Comparison of ENCODE assay signal across 18 cellular contexts in the genomic region with DNA sequence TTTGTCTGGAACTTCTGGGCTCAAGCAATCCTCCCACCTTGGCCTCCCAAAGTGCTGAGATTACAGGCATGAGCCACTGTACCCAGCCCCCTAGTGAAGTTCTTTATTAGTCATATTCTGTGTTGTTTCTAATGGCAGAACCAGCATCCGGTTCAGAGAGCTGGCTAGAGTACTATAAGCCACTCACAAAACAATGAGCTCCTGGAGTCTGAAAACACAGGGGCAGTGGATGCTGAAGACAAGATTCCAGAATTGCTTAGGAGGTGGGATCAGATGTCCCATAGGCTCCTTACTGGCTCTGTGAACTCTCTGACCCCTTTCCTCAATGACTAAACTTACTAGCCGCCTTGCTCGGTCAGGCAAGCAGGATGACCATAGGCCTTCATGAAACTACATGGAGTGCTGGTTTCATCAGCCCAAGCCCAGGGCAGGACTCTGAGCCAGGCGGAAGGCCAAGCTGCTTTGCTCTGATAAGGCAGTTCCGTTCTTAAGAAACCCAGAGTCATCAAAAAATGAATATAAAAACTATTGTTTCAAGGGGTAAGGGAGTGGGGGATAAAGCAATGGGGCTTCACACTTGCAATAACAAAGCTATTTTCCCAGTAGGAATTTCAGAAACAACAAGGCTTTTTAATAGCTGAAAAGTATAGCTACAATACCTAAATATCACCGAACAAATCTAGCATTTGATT. TPM values are rescaled to one million over a fixed set of nuclear protein-coding genes. Genes with fewer than 3 reads are reported as not detected.
DNase-seq lines count a peak whose midpoint lies in the region; ATAC-seq, FAIRE-seq and TF ChIP-seq lines count a peak whose summit lies in the region.
"Had no signal": no experiment of that assay in that cellular context is flagged by ENCODE, and none has a peak within 500 bp of the region (broad histone marks: within the 10 kb centered on the region; RNA-seq: fewer than 3 reads in every experiment).

No MANE protein-coding gene starts in this region.

- no peaks in the 10 kb centered on the region for H3K27me3 Mint-ChIP-seq in CD8-positive, alpha-beta memory T cell
- H3K27me3 Mint-ChIP-seq: activated CD4-positive, alpha-beta memory T cell treated with anti-CD3 and anti-CD28 coated beads, Interleukin-2, amount 10 ng/mL, durations not matched to agents 7 days and 5 days; activated naive CD4-positive, alpha-beta T cell treated with anti-CD3 and anti-CD28 coated beads, Interleukin-2, amount 50 U/mL, for 24 hours; IgD-negative memory B cell had no signal

- no peak; the same call in none of the 2 replicates for TF ChIP-seq POLR2A in K562 (conservative IDR thresholded peaks at IDR 0.05)

- DNase-seq in CD8-positive, alpha-beta memory T cell = no peak
- DNase-seq in K562 (ENCODE audit: extremely low read depth in 1 of 4, low spot score in 3 of 4) = peak; percentile 84 to 98 (median 88)
- peak; percentile 77 for DNase-seq in left ventricle myocardium inferior
- DNase-seq in osteoblast (ENCODE audit: insufficient read length, low spot score, missing footprints) = peak; percentile 85
- DNase-seq in mesenteric fat pad (ENCODE audit: low spot score) = no peak
- no peak for DNase-seq in EL
- DNase-seq in globus pallidus (ENCODE audit: low spot score) = no peak
- DNase-seq: activated CD4-positive, alpha-beta memory T cell treated with anti-CD3 and anti-CD28 coated beads, Interleukin-2, amount 10 ng/mL, durations not matched to agents 7 days and 5 days; effector CD4-positive, alpha-beta T cell; GOT3; NCI-H1694; SW 1271 had no signal

- TF ChIP-seq CTCF in K562 (IDR thresholded peaks at IDR 0.05 in 2 of 3, conservative IDR thresholded peaks at IDR 0.05 in 1 of 3; ENCODE audit: insufficient read depth in 2 of 3, low read depth in 1 of 3, low read length in 3 of 3) (no peak), left ventricle myocardium inferior (IDR thresholded peaks at IDR 0.05; ENCODE audit: borderline replicate concordance) (no peak), osteoblast (IDR thresholded peaks at IDR 0.05; ENCODE audit: extremely low read depth, low read depth, low read length) (no peak)

- H3K4me3 ChIP-seq in CD8-positive, alpha-beta memory T cell (ENCODE audit: low read length) = no peak overlapping the region
- peak overlapping the region; percentile 0; the same call in 1 of the 2 replicates for H3K4me3 ChIP-seq in K562
- H3K4me3 ChIP-seq in left ventricle myocardium inferior = no peak overlapping the region
- H3K4me3 ChIP-seq in osteoblast (ENCODE audit: insufficient read depth, low read length) = no peak overlapping the region
- H3K4me3 ChIP-seq: suprapubic skin had no signal

- peaks cover 29% of the 10 kb centered on the region for H3K36me3 ChIP-seq in CD8-positive, alpha-beta memory T cell (ENCODE audit: insufficient read depth, low read length)
- peaks cover 73% of the 10 kb centered on the region for H3K36me3 ChIP-seq in K562 (ENCODE audit: control insufficient read depth, insufficient read depth, low read length)
- peaks cover 72% of the 10 kb centered on the region for H3K36me3 ChIP-seq in left ventricle myocardium inferior
- H3K36me3 ChIP-seq in osteoblast (ENCODE audit: insufficient read depth, low read length) = peaks cover 35% of the 10 kb centered on the region

- peak; percentile 99 for TF ChIP-seq EP300 in K562 (IDR thresholded peaks at IDR 0.05; ENCODE audit: low read length)

- peaks cover 9 to 15% (median 10%) of the 10 kb centered on the region in 3 donors for H3K4me1 Mint-ChIP-seq in CD8-positive, alpha-beta memory T cell

- TF ChIP-seq RAD21 in K562 (CRISPR knock-in tag; conservative IDR thresholded peaks at IDR 0.05 in 1 of 2, IDR thresholded peaks at IDR 0.05 in 1 of 2) = peak; percentile 4 to 35; a peak in 2 of 4 replicates

- no peaks in the 10 kb centered on the region for H3K27me3 ChIP-seq in CD8-positive, alpha-beta memory T cell (ENCODE audit: insufficient read depth, low read length, poor library complexity, severe bottlenecking)
- H3K27me3 ChIP-seq in K562 (ENCODE audit: control insufficient read depth in 2 of 2, insufficient read depth in 2 of 2, low read length in 2 of 2) = no peaks in the 10 kb centered on the region
- no peaks in the 10 kb centered on the region for H3K27me3 ChIP-seq in left ventricle myocardium inferior (ENCODE audit: low read depth)
- no peaks in the 10 kb centered on the region for H3K27me3 ChIP-seq in osteoblast (ENCODE audit: insufficient read depth, low read length)
- H3K27me3 ChIP-seq: neutrophil, suprapubic skin had no signal

- H3K9ac ChIP-seq in K562 (ENCODE audit: insufficient read depth in 1 of 2, low read depth in 2 of 2, low read length in 2 of 2) = peak overlapping the region; percentile 79 to 80; a peak in 3 of 4 replicates

- in situ Hi-C loops in K562 (cut with MboI) = no loop called here

- H3K9me1 ChIP-seq in K562 (ENCODE audit: control insufficient read depth, insufficient read depth, low read length) = no peaks in the 10 kb centered on the region

- no peaks in the 10 kb centered on the region for H4K20me1 ChIP-seq in K562 (replicated peaks; ENCODE audit: control insufficient read depth, insufficient read depth, low read length)
- H4K20me1 ChIP-seq in osteoblast (ENCODE audit: insufficient read depth, low read length) = peaks cover 3% of the 10 kb centered on the region

- no peaks in the 10 kb centered on the region for H3K9me3 ChIP-seq in CD8-positive, alpha-beta memory T cell (ENCODE audit: low read length)
- no peaks in the 10 kb centered on the region for H3K9me3 ChIP-seq in K562 (replicated peaks; ENCODE audit: control insufficient read depth, insufficient read depth, low read depth, low read length)
- no peaks in the 10 kb centered on the region for H3K9me3 ChIP-seq in left ventricle myocardium inferior (replicated peaks)
- H3K9me3 ChIP-seq in osteoblast (ENCODE audit: low read depth, low read length) = no peaks in the 10 kb centered on the region
- H3K9me3 ChIP-seq: neutrophil, suprapubic skin had no signal

- 3% methylated on average over 6 of the region's 6 CpGs for WGBS in K562 (ENCODE audit: insufficient coverage, low coverage, missing lambda C conversion rate)

- H3K27ac Mint-ChIP-seq in CD8-positive, alpha-beta memory T cell = no peak overlapping the region
- H3K27ac Mint-ChIP-seq: activated CD4-positive, alpha-beta memory T cell treated with anti-CD3 and anti-CD28 coated beads, Interleukin-2, amount 10 ng/mL, durations not matched to agents 7 days and 5 days; activated naive CD4-positive, alpha-beta T cell treated with anti-CD3 and anti-CD28 coated beads, Interleukin-2, amount 50 U/mL, for 24 hours; IgD-negative memory B cell had no signal

- H3K4me2 ChIP-seq in K562 (ENCODE audit: insufficient read depth, low read length) = peak overlapping the region; percentile 75
- no peak overlapping the region for H3K4me2 ChIP-seq in osteoblast (ENCODE audit: insufficient read depth, low read length)

- peak overlapping the region; percentile 87 for H3K27ac ChIP-seq in CD8-positive, alpha-beta memory T cell (ENCODE audit: low read depth, low read length)
- H3K27ac ChIP-seq in K562 (ENCODE audit: extremely low read depth, low read depth, low read length) = peak overlapping the region; percentile 100
- H3K27ac ChIP-seq in left ventricle myocardium inferior (replicated peaks) = peak overlapping the region; percentile 98
- no peak overlapping the region for H3K27ac ChIP-seq in osteoblast (ENCODE audit: low read depth, low read length)
- H3K27ac ChIP-seq: neutrophil, suprapubic skin had no signal

- peak; percentile 76 for ATAC-seq in K562
- no peak for ATAC-seq in GM21619 (IDR thresholded peaks at IDR 0.05; ENCODE audit: unreplicated experiment)

- no peak overlapping the region for H3K4me3 Mint-ChIP-seq in CD8-positive, alpha-beta memory T cell
- H3K4me3 Mint-ChIP-seq: activated CD4-positive, alpha-beta memory T cell treated with anti-CD3 and anti-CD28 coated beads, Interleukin-2, amount 10 ng/mL, durations not matched to agents 7 days and 5 days; activated naive CD4-positive, alpha-beta T cell treated with anti-CD3 and anti-CD28 coated beads, Interleukin-2, amount 50 U/mL, for 24 hours had no signal

- POLR2A ChIA-PET in CD8-positive, alpha-beta memory T cell (lab: Charles Lee) = no interaction called here
- POLR2A ChIA-PET in K562 (lab: Yijun Ruan, JAX) = interaction anchor here (0.6 to 10.5 kb wide), 24 partner anchors 9 to 437 kb away, joined by 3 to 115 read pairs (median 4); partner anchors contain the start of genes AGTRAP and CLCN6

- CTCF ChIA-PET in CD8-positive, alpha-beta memory T cell (lab: Charles Lee) = interaction anchor here (1.6 kb wide), 1 partner anchor 12 kb away, joined by 6 read pairs; no protein-coding TSS in a partner anchor
- CTCF ChIA-PET in K562 (lab: Yijun Ruan, JAX; ENCODE audit: low intra/inter-chr PET ratio) = no interaction called here

- H2AFZ ChIP-seq in K562 (ENCODE audit: low read depth, low read length) = 0 out of 2 replicates have a peak overlapping the region, but pooled peaks have one; percentile 7
- H2AFZ ChIP-seq in osteoblast (ENCODE audit: low read length) = no peak overlapping the region

- no peaks in the 10 kb centered on the region for H3K9me3 Mint-ChIP-seq in CD8-positive, alpha-beta memory T cell
- H3K9me3 Mint-ChIP-seq: activated CD4-positive, alpha-beta memory T cell treated with anti-CD3 and anti-CD28 coated beads, Interleukin-2, amount 10 ng/mL, durations not matched to agents 7 days and 5 days; activated naive CD4-positive, alpha-beta T cell treated with anti-CD3 and anti-CD28 coated beads, Interleukin-2, amount 50 U/mL, for 24 hours; IgD-negative memory B cell had no signal

- intact Hi-C loops in K562 (cut with micrococcal nuclease) = loop anchor here (1.0 to 5.0 kb wide), 3 partner anchors 9 to 111 kb away; partner anchors contain the start of genes AGTRAP and CLCN6
- intact Hi-C loops in left ventricle myocardium inferior (cut with micrococcal nuclease) = no loop called here

- FAIRE-seq in K562 (lab: Jason Lieb, UNC) = peak; percentile 99

- BruUV-seq in K562 (replicated peaks; lab: Mats Ljungman, UMichigan) = no TSS peak

- H3K4me1 ChIP-seq in CD8-positive, alpha-beta memory T cell (ENCODE audit: insufficient read depth, low read length) = peaks cover 10% of the 10 kb centered on the region
- peaks cover 67 to 71% of the 10 kb centered on the region in 2 experiments for H3K4me1 ChIP-seq in K562 (replicated peaks in 1 of 2; ENCODE audit: control insufficient read depth in 2 of 2, insufficient read depth in 2 of 2, low read length in 2 of 2)
- peaks cover 99% of the 10 kb centered on the region for H3K4me1 ChIP-seq in left ventricle myocardium inferior
- H3K4me1 ChIP-seq in osteoblast (ENCODE audit: insufficient read depth, low read length) = peaks cover 17% of the 10 kb centered on the region

- peaks cover 0 to 79% (median 9%) of the 10 kb centered on the region in 3 donors for H3K36me3 Mint-ChIP-seq in CD8-positive, alpha-beta memory T cell

- H3K79me2 ChIP-seq in K562 (ENCODE audit: control insufficient read depth, insufficient read depth, low read length) (peaks cover 63% of the 10 kb centered on the region), osteoblast (ENCODE audit: insufficient read depth, low read length) (peaks cover 8% of the 10 kb centered on the region)

RNA-seq across cellular contexts. Expression of gene MTHFR, which starts 8.1 kb away (rescaled TPM):
- 10 to 100 TPM; 13.5 to 16.3 TPM for total RNA-seq in CD8-positive, alpha-beta memory T cell
- polyA plus RNA-seq in CD8-positive, alpha-beta memory T cell = 10.0 TPM
- total RNA-seq in K562 (2011; cell fraction: chromatin; rRNA removed; ENCODE audit: low replicate concordance) = 242 and 493 TPM in 2 replicates
- total RNA-seq in K562 (2011; cell fraction: nucleolus; rRNA removed) = 319 and 327 TPM in 2 replicates
- 296 TPM in 2 replicates for total RNA-seq in K562 (2011; cell fraction: nucleoplasm; rRNA removed)
- total RNA-seq in K562 (2014; rRNA removed) (77.9 and 94.5 TPM in 2 replicates), K562 (2014; rRNA removed; fragmentation: Illumina TruSeq; extraction: Trizol) (45.3 and 45.6 TPM in 2 replicates), K562 (2015; rRNA removed; fragmentation: Illumina TruSeq; extraction: Trizol) (65.4 and 66.1 TPM in 2 replicates), K562 (2021) (94.1 and 104 TPM in 2 replicates), left ventricle myocardium inferior (40.1 TPM), osteoblast (32.6 and 34.5 TPM in 2 replicates), mesenteric fat pad (35.8 TPM)
- polyA plus RNA-seq in K562 (2011; rRNA removed) (47.6 and 56.6 TPM in 2 replicates), K562 (2014; fragmentation: Illumina TruSeq; extraction: Trizol) (62.6 and 78.7 TPM in 2 replicates), K562 (2014; fragmentation: Nextera tagmentation; extraction: Ambion mirVana) (1 to 10 TPM; 5.0 to 5.4 TPM), K562 (2014; rRNA removed) (57.3 and 72.7 TPM in 2 replicates)
- 49.3 and 67.6 TPM in 2 replicates for polyA plus RNA-seq in K562 (2011; cell fraction: cytosol; rRNA removed)
- polyA plus RNA-seq in K562 (2011; cell fraction: nucleus; rRNA removed) = 62.6 and 87.9 TPM in 2 replicates
- 59.9 and 109 TPM in 2 replicates for polyA plus RNA-seq in K562 (2012)
- 103 and 105 TPM in 2 replicates for polyA minus RNA-seq in K562 (2011; rRNA and poly(A)+ RNA removed)
- polyA minus RNA-seq in K562 (2011; cell fraction: cytosol; rRNA and poly(A)+ RNA removed) = 72.6 and 84.0 TPM in 2 replicates
- 87.4 and 136 TPM in 2 replicates for polyA minus RNA-seq in K562 (2011; cell fraction: nucleus; rRNA and poly(A)+ RNA removed)

RNA-seq across cellular contexts. Expression of gene CLCN6, which starts 8.3 kb away (rescaled TPM):
- 1 to 10 TPM; 8.9 to 9.3 TPM for total RNA-seq in CD8-positive, alpha-beta memory T cell
- polyA plus RNA-seq in CD8-positive, alpha-beta memory T cell = 1.7 TPM
- total RNA-seq in K562 (2011; cell fraction: chromatin; rRNA removed; ENCODE audit: low replicate concordance) = 146 and 184 TPM in 2 replicates
- 89.9 and 94.4 TPM in 2 replicates for total RNA-seq in K562 (2011; cell fraction: nucleolus; rRNA removed)
- 121 and 143 TPM in 2 replicates for total RNA-seq in K562 (2011; cell fraction: nucleoplasm; rRNA removed)
- total RNA-seq in K562 (2014; rRNA removed) = 10.0 and 10.6 TPM in 2 replicates
- 11.4 TPM in 2 replicates for total RNA-seq in K562 (2014; rRNA removed; fragmentation: Illumina TruSeq; extraction: Trizol)
- total RNA-seq in K562 (2015; rRNA removed; fragmentation: Illumina TruSeq; extraction: Trizol) = 13.6 and 13.9 TPM in 2 replicates
- total RNA-seq in K562 (2021) = 21.8 and 22.5 TPM in 2 replicates
- 13.6 and 22.6 TPM in 2 replicates for polyA plus RNA-seq in K562 (2011; rRNA removed)
- polyA plus RNA-seq in K562 (2011; cell fraction: cytosol; rRNA removed) = 10.5 and 18.0 TPM in 2 replicates
- 89.4 and 98.5 TPM in 2 replicates for polyA plus RNA-seq in K562 (2011; cell fraction: nucleus; rRNA removed)
- polyA plus RNA-seq in K562 (2012) = 16.6 and 16.7 TPM in 2 replicates
- 18.3 and 20.9 TPM in 2 replicates for polyA plus RNA-seq in K562 (2014; fragmentation: Illumina TruSeq; extraction: Trizol)
- 1 to 10 TPM; 2.0 to 3.1 TPM for polyA plus RNA-seq in K562 (2014; fragmentation: Nextera tagmentation; extraction: Ambion mirVana)
- 21.5 and 23.1 TPM in 2 replicates for polyA plus RNA-seq in K562 (2014; rRNA removed)
- 19.0 and 22.2 TPM in 2 replicates for polyA minus RNA-seq in K562 (2011; rRNA and poly(A)+ RNA removed)
- 10.5 and 10.8 TPM in 2 replicates for polyA minus RNA-seq in K562 (2011; cell fraction: cytosol; rRNA and poly(A)+ RNA removed)
- polyA minus RNA-seq in K562 (2011; cell fraction: nucleus; rRNA and poly(A)+ RNA removed) = 18.2 and 38.1 TPM in 2 replicates
- 16.1 TPM for total RNA-seq in left ventricle myocardium inferior
- 21.0 and 22.4 TPM in 2 replicates for total RNA-seq in osteoblast
- total RNA-seq in mesenteric fat pad = 24.1 TPM

RNA-seq across cellular contexts. Expression of gene C1orf167, which starts 35.7 kb away (rescaled TPM):
- total RNA-seq in CD8-positive, alpha-beta memory T cell = not detected
- 0.81 TPM for polyA plus RNA-seq in CD8-positive, alpha-beta memory T cell
- 2.8 and 5.6 TPM in 2 replicates for total RNA-seq in K562 (2011; cell fraction: chromatin; rRNA removed; ENCODE audit: low replicate concordance)
- total RNA-seq in K562 (2011; cell fraction: nucleolus; rRNA removed) = 2.3 and 3.4 TPM in 2 replicates
- 2.1 TPM in 2 replicates for total RNA-seq in K562 (2011; cell fraction: nucleoplasm; rRNA removed)
- 0.37 and 0.73 TPM in 2 replicates for total RNA-seq in K562 (2014; rRNA removed)
- 0.10 and 0.29 TPM in 2 replicates for total RNA-seq in K562 (2014; rRNA removed; fragmentation: Illumina TruSeq; extraction: Trizol)
- total RNA-seq in K562 (2015; rRNA removed; fragmentation: Illumina TruSeq; extraction: Trizol) = 0.22 and 0.53 TPM in 2 replicates
- 0.82 and 1.2 TPM in 2 replicates for total RNA-seq in K562 (2021)
- polyA plus RNA-seq in K562 (2011; rRNA removed) = 0.29 and 0.73 TPM in 2 replicates
- polyA plus RNA-seq in K562 (2011; cell fraction: cytosol; rRNA removed) = 0.31 and 0.53 TPM in 2 replicates
- 2.2 and 3.2 TPM in 2 replicates for polyA plus RNA-seq in K562 (2011; cell fraction: nucleus; rRNA removed)
- polyA plus RNA-seq in K562 (2012) = 0.48 and 2.0 TPM in 2 replicates
- 0.29 and 0.31 TPM in 2 replicates for polyA plus RNA-seq in K562 (2014; fragmentation: Illumina TruSeq; extraction: Trizol)
- polyA plus RNA-seq in K562 (2014; fragmentation: Nextera tagmentation; extraction: Ambion mirVana) = not detected
- 0.86 and 0.94 TPM in 2 replicates for polyA plus RNA-seq in K562 (2014; rRNA removed)
- polyA minus RNA-seq in K562 (2011; rRNA and poly(A)+ RNA removed) = 0.14 and 0.27 TPM in 2 replicates
- polyA minus RNA-seq in K562 (2011; cell fraction: cytosol; rRNA and poly(A)+ RNA removed) = 0.38 and 0.91 TPM in 2 replicates
- 0.78 and 0.81 TPM in 2 replicates for polyA minus RNA-seq in K562 (2011; cell fraction: nucleus; rRNA and poly(A)+ RNA removed)
- 2.5 TPM for total RNA-seq in left ventricle myocardium inferior
- total RNA-seq in osteoblast = under 0.01 TPM in 1 of 2 replicates, not detected in the other
- 1.1 TPM for total RNA-seq in mesenteric fat pad
- total RNA-seq: A673 had no signal
- polyA plus RNA-seq: IgD-negative memory B cell had no signal

RNA-seq across cellular contexts. Expression of gene NPPA, which starts 49.9 kb away (rescaled TPM):
- not detected for total RNA-seq in CD8-positive, alpha-beta memory T cell
- polyA plus RNA-seq in CD8-positive, alpha-beta memory T cell = not detected
- total RNA-seq in K562 (2011; cell fraction: chromatin; rRNA removed; ENCODE audit: low replicate concordance) = not detected in 2 replicates
- total RNA-seq in K562 (2011; cell fraction: nucleolus; rRNA removed) = not detected in 2 replicates
- total RNA-seq in K562 (2011; cell fraction: nucleoplasm; rRNA removed) = not detected in 2 replicates
- total RNA-seq in K562 (2014; rRNA removed) (not detected in 2 replicates), K562 (2014; rRNA removed; fragmentation: Illumina TruSeq; extraction: Trizol) (not detected in 2 replicates), K562 (2015; rRNA removed; fragmentation: Illumina TruSeq; extraction: Trizol) (not detected in 2 replicates), K562 (2021) (not detected in 2 replicates), left ventricle myocardium inferior (1,100 TPM), osteoblast (not detected in 2 replicates), mesenteric fat pad (not detected)
- polyA plus RNA-seq in K562 (2011; rRNA removed) (not detected in 2 replicates), K562 (2014; fragmentation: Illumina TruSeq; extraction: Trizol) (not detected in 2 replicates), K562 (2014; fragmentation: Nextera tagmentation; extraction: Ambion mirVana) (not detected), K562 (2014; rRNA removed) (not detected in 2 replicates)
- polyA plus RNA-seq in K562 (2011; cell fraction: cytosol; rRNA removed) = not detected in 2 replicates
- polyA plus RNA-seq in K562 (2011; cell fraction: nucleus; rRNA removed) = not detected in 2 replicates
- polyA plus RNA-seq in K562 (2012) = 0.37 and 0.44 TPM in 2 replicates
- polyA minus RNA-seq in K562 (2011; rRNA and poly(A)+ RNA removed) = not detected in 2 replicates
- polyA minus RNA-seq in K562 (2011; cell fraction: cytosol; rRNA and poly(A)+ RNA removed) = not detected in 2 replicates
- polyA minus RNA-seq in K562 (2011; cell fraction: nucleus; rRNA and poly(A)+ RNA removed) = not detected in 2 replicates
- total RNA-seq: A673; activated CD4-positive, alpha-beta memory T cell treated with anti-CD3 and anti-CD28 coated beads, Interleukin-2, amount 10 ng/mL, durations not matched to agents 7 days and 5 days; suprapubic skin had no signal
- polyA plus RNA-seq: IgD-negative memory B cell had no signal

Comparison
In these comparisons a context has a peak if more than half of its experiments do, and no peak if none do; other contexts are left out.
1. DNase-seq: peak in K562 (4 of 4), left ventricle myocardium inferior (single experiment) and osteoblast (single experiment); none in CD8-positive, alpha-beta memory T cell (0 of 5), mesenteric fat pad (single experiment), EL (single experiment) and globus pallidus (single experiment).